ENCODE assay signal across 27 cellular contexts in genomic region chr5:126619781-126620180, GRCh38.
"Had no signal": no experiment of that assay in that cellular context is flagged by ENCODE, and none has a peak within 500 bp of the region (broad histone marks: within the 10 kb centered on the region; RNA-seq: fewer than 3 reads in every experiment).

No MANE protein-coding gene starts in this region.

- H3K4me3 Mint-ChIP-seq: dendritic cell treated with granulocyte-macrophage colony-stimulating factor and Interleukin-4, amounts not matched to agents 40 ng/mL and 50 ng/mL, for 4 days; mesothelial cell of epicardium; naive B cell; natural killer cell treated with Interleukin-12 subunit alpha and Interleukin-12 subunit beta and Interleukin-15 and Interleukin-18, amount 100 ng/mL, for 72 hours; neural crest cell; stimulated activated effector memory CD8-positive, alpha-beta T cell treated with anti-CD3 and anti-CD28 coated beads, Interleukin-12 subunit alpha, Interleukin-12 subunit beta, amount 100 ng/mL, for 72 hours had no signal

- H3K27ac Mint-ChIP-seq: dendritic cell treated with granulocyte-macrophage colony-stimulating factor and Interleukin-4, amounts not matched to agents 40 ng/mL and 50 ng/mL, for 4 days; mesothelial cell of epicardium; naive B cell; natural killer cell treated with Interleukin-12 subunit alpha and Interleukin-12 subunit beta and Interleukin-15 and Interleukin-18, amount 100 ng/mL, for 72 hours; progenitor cell of endocrine pancreas; stimulated activated effector memory CD8-positive, alpha-beta T cell treated with anti-CD3 and anti-CD28 coated beads, Interleukin-12 subunit alpha, Interleukin-12 subunit beta, amount 100 ng/mL, for 72 hours had no signal

- H3K4me1 Mint-ChIP-seq: mesothelial cell of epicardium, neural crest cell had no signal

- H3K4me3 ChIP-seq: colonic mucosa, gastroesophageal sphincter, heart left ventricle, hepatocyte, left lung, mucosa of descending colon, sigmoid colon, stomach, thyroid gland, vagina had no signal

- ATAC-seq: esophagus mucosa; gastroesophageal sphincter; heart left ventricle; left cardiac atrium; left lung; mucosa of descending colon; natural killer cell treated with Interleukin-12 subunit alpha and Interleukin-12 subunit beta and Interleukin-15 and Interleukin-18, amount 100 ng/mL, for 72 hours; stimulated activated effector memory CD8-positive, alpha-beta T cell treated with anti-CD3 and anti-CD28 coated beads, Interleukin-12 subunit alpha, Interleukin-12 subunit beta, amount 100 ng/mL, for 72 hours had no signal

- H3K27ac ChIP-seq: colonic mucosa, gastroesophageal sphincter, heart left ventricle, hepatocyte, left lung, neutrophil, parathyroid adenoma, sigmoid colon, stomach, thyroid gland, vagina had no signal

- DNase-seq: colonic mucosa; effector memory CD4-positive, alpha-beta T cell; foreskin fibroblast; heart left ventricle; left cardiac atrium; left lung; mesenchymal stem cell; mucosa of descending colon; naive B cell; sigmoid colon; stimulated activated CD4-positive, alpha-beta T cell treated with anti-CD3 and anti-CD28 coated beads, Interleukin-2, amount 100 ng/mL, for 24 hours; stimulated activated CD4-positive, alpha-beta T cell treated with anti-CD3 and anti-CD28 coated beads, Interleukin-4, amount 100 ng/mL, for 24 hours; stimulated activated naive CD4-positive, alpha-beta T cell treated with Interleukin-2 at 50 U/mL for 16 hours; stomach; thyroid gland had no signal

- H3K9me3 Mint-ChIP-seq: dendritic cell treated with granulocyte-macrophage colony-stimulating factor and Interleukin-4, amounts not matched to agents 40 ng/mL and 50 ng/mL, for 4 days; mesothelial cell of epicardium; naive B cell; natural killer cell treated with Interleukin-12 subunit alpha and Interleukin-12 subunit beta and Interleukin-15 and Interleukin-18, amount 100 ng/mL, for 72 hours; neural crest cell; stimulated activated effector memory CD8-positive, alpha-beta T cell treated with anti-CD3 and anti-CD28 coated beads, Interleukin-12 subunit alpha, Interleukin-12 subunit beta, amount 100 ng/mL, for 72 hours had no signal

- H3K9me3 ChIP-seq: colonic mucosa, gastroesophageal sphincter, heart left ventricle, left lung, mucosa of descending colon, neutrophil, sigmoid colon, stomach, thyroid gland, vagina had no signal

- H3K4me1 ChIP-seq: colonic mucosa, parathyroid adenoma, thyroid gland had no signal

- H3K27me3 Mint-ChIP-seq: dendritic cell treated with granulocyte-macrophage colony-stimulating factor and Interleukin-4, amounts not matched to agents 40 ng/mL and 50 ng/mL, for 4 days; naive B cell; natural killer cell treated with Interleukin-12 subunit alpha and Interleukin-12 subunit beta and Interleukin-15 and Interleukin-18, amount 100 ng/mL, for 72 hours; progenitor cell of endocrine pancreas had no signal

- H3K27me3 ChIP-seq: colonic mucosa, gastroesophageal sphincter, heart left ventricle, hepatocyte, left lung, neutrophil, sigmoid colon, stomach, thyroid gland, vagina had no signal
